In the genomic region with DNA sequence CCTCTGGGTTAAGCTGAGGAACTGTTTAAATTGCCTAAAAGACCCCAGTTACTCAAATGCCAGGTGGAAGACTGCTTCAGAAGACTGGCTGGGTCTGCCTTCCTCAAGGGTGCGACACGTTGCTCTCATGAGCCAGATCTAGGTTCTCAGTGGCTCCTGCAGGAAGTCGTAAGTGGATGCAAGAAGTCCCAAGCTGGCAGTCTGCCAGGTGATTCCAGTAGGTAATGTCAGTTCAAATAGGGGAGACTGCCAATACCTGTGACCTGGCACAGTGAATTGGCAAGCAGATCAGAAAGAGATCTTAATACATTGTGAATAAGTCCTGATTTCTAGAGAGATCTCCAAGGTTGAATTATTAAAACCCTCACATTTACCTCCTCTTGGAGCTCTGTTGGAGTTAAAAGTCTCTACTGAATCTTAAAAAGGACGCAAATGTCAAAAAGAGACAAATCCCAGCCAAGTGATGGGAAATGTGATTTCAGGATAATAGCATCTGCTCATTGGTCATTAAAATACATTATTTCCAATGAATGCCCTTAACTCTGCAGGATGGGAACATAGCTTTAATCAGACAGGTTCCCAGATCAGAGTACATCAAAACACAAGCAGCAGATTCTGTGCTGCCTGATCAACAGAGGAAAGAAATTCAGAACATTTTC, we compare ENCODE assay signal across 12 cellular contexts.
DNase-seq lines count a peak whose midpoint lies in the region; ATAC-seq and TF ChIP-seq lines count a peak whose summit lies in the region.
"Had no signal": no experiment of that assay in that cellular context is flagged by ENCODE, and none has a peak within 500 bp of the region (broad histone marks: within the 10 kb centered on the region; RNA-seq: fewer than 3 reads in every experiment).

No MANE protein-coding gene starts in this region.

- no peak overlapping the region for H3K4me3 Mint-ChIP-seq in CD8-positive, alpha-beta T cell

- peaks cover 7% of the 10 kb centered on the region for H3K79me2 ChIP-seq in osteoblast (ENCODE audit: insufficient read depth, low read length)

- ATAC-seq in CD8-positive, alpha-beta T cell: no peak
- ATAC-seq: stimulated activated naive CD8-positive, alpha-beta T cell treated with anti-CD3 and anti-CD28 coated beads, Interleukin-15, Interleukin-2, amounts not matched to agents 100 U/mL and 50 U/mL, for 24 hours had no signal

- no peak overlapping the region for H2AFZ ChIP-seq in osteoblast (ENCODE audit: low read length)

- no peak overlapping the region for H3K27ac Mint-ChIP-seq in CD8-positive, alpha-beta T cell

- no peaks in the 10 kb centered on the region for H3K36me3 ChIP-seq in osteoblast (ENCODE audit: insufficient read depth, low read length)
- H3K36me3 ChIP-seq in CD8-positive, alpha-beta T cell (ENCODE audit: insufficient read depth, low read length): no peaks in the 10 kb centered on the region
- H3K36me3 ChIP-seq: neutrophil had no signal

- TF ChIP-seq CTCF in VCaP (conservative IDR thresholded peaks at IDR 0.05) (no peak), osteoblast (IDR thresholded peaks at IDR 0.05; ENCODE audit: extremely low read depth, low read depth, low read length) (no peak)
- no peak for TF ChIP-seq CTCF in CD8-positive, alpha-beta T cell (IDR thresholded peaks at IDR 0.05)

- no peak overlapping the region for H3K4me3 ChIP-seq in osteoblast (ENCODE audit: insufficient read depth, low read length)
- H3K4me3 ChIP-seq in CD8-positive, alpha-beta T cell (ENCODE audit: low read depth, low read length): no peak overlapping the region

- H3K4me2 ChIP-seq in osteoblast (ENCODE audit: insufficient read depth, low read length): no peak overlapping the region

- DNase-seq in EH (ENCODE audit: low read depth) (peak; percentile 36), NCI-H128 (lab: John Stamatoyannopoulos, UW; ENCODE audit: unreplicated experiment) (peak; percentile 2), osteoblast (ENCODE audit: insufficient read length, low spot score, missing footprints) (no peak), islet precursor cell (no peak), T-helper 2 cell (no peak)
- no peak for DNase-seq in CD8-positive, alpha-beta T cell
- DNase-seq: activated CD4-positive, alpha-beta T cell treated with anti-CD3 and anti-CD28 coated beads, Interleukin-2, amount 50 U/mL, for 1 hour; activated gamma-delta T cell treated with Interleukin-2 at 50 U/mL for 16 hours; DND-41; stimulated activated naive CD8-positive, alpha-beta T cell treated with anti-CD3 and anti-CD28 coated beads, Interleukin-15, Interleukin-2, amounts not matched to agents 100 U/mL and 50 U/mL, for 24 hours had no signal

- H3K27me3 ChIP-seq in osteoblast (ENCODE audit: insufficient read depth, low read length): no peaks in the 10 kb centered on the region
- no peaks in the 10 kb centered on the region for H3K27me3 ChIP-seq in CD8-positive, alpha-beta T cell (ENCODE audit: insufficient read depth, low read length)

- CTCF ChIA-PET in CD8-positive, alpha-beta T cell (lab: Charles Lee): interaction anchor here (1.1 to 1.3 kb wide), 2 partner anchors 10 to 223 kb away, joined by 3 read pairs; no protein-coding TSS in a partner anchor

- H3K4me1 Mint-ChIP-seq in CD8-positive, alpha-beta T cell (ENCODE audit: low read depth): no peaks in the 10 kb centered on the region

- peaks cover 34% of the 10 kb centered on the region for H3K4me1 ChIP-seq in osteoblast (ENCODE audit: insufficient read depth, low read length)
- H3K4me1 ChIP-seq in CD8-positive, alpha-beta T cell (ENCODE audit: insufficient read depth, low read length): no peaks in the 10 kb centered on the region

- peaks cover 9% of the 10 kb centered on the region for H3K27me3 Mint-ChIP-seq in CD8-positive, alpha-beta T cell (ENCODE audit: low read depth)

- intact Hi-C loops in CD8-positive, alpha-beta T cell (cut with DNase I, micrococcal nuclease): loop anchor here in 1 of 2 experiments (10.0 kb wide), 1 partner anchor 222 kb away; no protein-coding TSS in a partner anchor

- no peaks in the 10 kb centered on the region for H3K9me3 ChIP-seq in osteoblast (ENCODE audit: low read depth, low read length)
- H3K9me3 ChIP-seq in CD8-positive, alpha-beta T cell (ENCODE audit: low read length): no peaks in the 10 kb centered on the region
- H3K9me3 ChIP-seq: neutrophil had no signal

- H3K27ac ChIP-seq in VCaP: peak overlapping the region; percentile 80
- H3K27ac ChIP-seq in osteoblast (ENCODE audit: low read depth, low read length): peak overlapping the region; percentile 96
- no peak overlapping the region for H3K27ac ChIP-seq in CD8-positive, alpha-beta T cell (ENCODE audit: low read depth, low read length)
- H3K27ac ChIP-seq: neutrophil had no signal

- H3K9me3 Mint-ChIP-seq in CD8-positive, alpha-beta T cell: no peaks in the 10 kb centered on the region

- no peaks in the 10 kb centered on the region for H3K36me3 Mint-ChIP-seq in CD8-positive, alpha-beta T cell

- H4K20me1 ChIP-seq in osteoblast (ENCODE audit: insufficient read depth, low read length): no peaks in the 10 kb centered on the region

- POLR2A ChIA-PET in CD8-positive, alpha-beta T cell (lab: Charles Lee): no interaction called here

Comparison
In these comparisons a context has a peak if more than half of its experiments do, and no peak if none do; other contexts are left out.
1. DNase-seq: peak in EH (single experiment) and NCI-H128 (single experiment); none in osteoblast (single experiment), islet precursor cell (single experiment), CD8-positive, alpha-beta T cell (0 of 7) and T-helper 2 cell (0 of 5).